In the genomic region with DNA sequence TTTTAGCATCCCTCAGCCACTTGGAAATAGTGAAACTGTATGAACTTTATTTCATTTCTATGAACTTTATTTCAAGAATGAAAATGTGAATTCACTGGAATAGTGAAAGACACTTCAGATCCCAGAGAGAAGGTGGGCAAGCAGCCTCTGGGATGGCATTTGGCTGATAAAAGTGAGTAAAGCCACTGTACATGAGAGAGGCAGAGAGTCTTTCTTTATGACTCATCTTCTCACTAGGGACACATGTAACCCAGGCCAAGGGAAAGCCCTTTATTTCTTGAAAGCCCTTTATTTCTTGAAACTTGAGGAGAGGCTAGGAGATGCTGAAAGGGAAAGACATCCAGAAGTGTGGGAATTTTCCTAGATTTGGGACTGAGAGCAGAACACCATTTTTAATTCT, we compare ENCODE assay signal across 16 cellular contexts.
A peak's percentile ranks its signal among the peaks of the same experiment; 100 is the strongest.
DNase-seq lines count a peak whose midpoint lies in the region; ATAC-seq and TF ChIP-seq lines count a peak whose summit lies in the region.
"Had no signal": no experiment of that assay in that cellular context is flagged by ENCODE, and none has a peak within 500 bp of the region (broad histone marks: within the 10 kb centered on the region; RNA-seq: fewer than 3 reads in every experiment).

No MANE protein-coding gene starts in this region.

- H3K27me3 ChIP-seq in mammary epithelial cell (ENCODE audit: insufficient read depth, low read length), result no peaks in the 10 kb centered on the region
- H3K27me3 ChIP-seq: esophagus squamous epithelium had no signal

- H3K9me3 Mint-ChIP-seq in activated T-cell treated with anti-CD3 and anti-CD28 coated beads, Interleukin-2, amount 50 U/mL, for 24 hours, result peaks cover 20% of the 10 kb centered on the region

- no peaks in the 10 kb centered on the region for H3K36me3 ChIP-seq in mammary epithelial cell (ENCODE audit: insufficient read depth, low read length)
- H3K36me3 ChIP-seq: esophagus squamous epithelium, prostate gland, WERI-Rb-1 had no signal

- no peak overlapping the region for H3K4me3 ChIP-seq in mammary epithelial cell (replicated peaks in 1 of 3; ENCODE audit: insufficient read depth in 1 of 3, low read depth in 2 of 3, low read length in 3 of 3)
- H3K4me3 ChIP-seq: esophagus squamous epithelium, prostate gland had no signal

- intact Hi-C loops in mammary epithelial cell (cut with micrococcal nuclease), result no loop called here

- H3K4me2 ChIP-seq in mammary epithelial cell (ENCODE audit: insufficient read depth, low read depth, low read length), result no peak overlapping the region
- H3K4me2 ChIP-seq: KMS-11 had no signal

- H3K9me3 ChIP-seq in mammary epithelial cell (replicated peaks; ENCODE audit: insufficient read depth, low read length), result peaks cover 13% of the 10 kb centered on the region
- H3K9me3 ChIP-seq: prostate gland had no signal

- H2AFZ ChIP-seq in mammary epithelial cell (ENCODE audit: low read depth, low read length), result no peak overlapping the region

- no TSS peak for BruUV-seq in mammary epithelial cell (replicated peaks; lab: Mats Ljungman, UMichigan)

- no peaks in the 10 kb centered on the region for H4K20me1 ChIP-seq in mammary epithelial cell (ENCODE audit: insufficient read depth, low read length)

- H3K79me2 ChIP-seq in mammary epithelial cell (ENCODE audit: insufficient read depth, low read length), result no peaks in the 10 kb centered on the region

- H3K27ac Mint-ChIP-seq in activated T-cell treated with anti-CD3 and anti-CD28 coated beads, Interleukin-2, amount 50 U/mL, for 24 hours, result no peak overlapping the region
- H3K27ac Mint-ChIP-seq: activated naive CD8-positive, alpha-beta T cell treated with anti-CD3 and anti-CD28 coated beads, Interleukin-2, amount 10 ng/mL, durations not matched to agents 7 days and 5 days had no signal

- H3K4me1 Mint-ChIP-seq in activated T-cell treated with anti-CD3 and anti-CD28 coated beads, Interleukin-2, amount 50 U/mL, for 24 hours (ENCODE audit: low read depth), result no peaks in the 10 kb centered on the region
- H3K4me1 Mint-ChIP-seq: activated naive CD8-positive, alpha-beta T cell treated with anti-CD3 and anti-CD28 coated beads, Interleukin-2, amount 10 ng/mL, durations not matched to agents 7 days and 5 days had no signal

- no peak overlapping the region for H3K4me3 Mint-ChIP-seq in activated T-cell treated with anti-CD3 and anti-CD28 coated beads, Interleukin-2, amount 50 U/mL, for 24 hours
- H3K4me3 Mint-ChIP-seq: activated naive CD8-positive, alpha-beta T cell treated with anti-CD3 and anti-CD28 coated beads, Interleukin-2, amount 10 ng/mL, durations not matched to agents 7 days and 5 days had no signal

- dilution Hi-C loops in mammary epithelial cell (cut with HindIII; ENCODE audit: low sequenced_read_pairs), result no loop called here

- DNase-seq in EH (ENCODE audit: low read depth) (peak; percentile 58), mammary epithelial cell (peak; percentile 10), iPS-NIHi7 (ENCODE audit: extremely low spot score) (no peak), omental fat pad (ENCODE audit: low spot score) (no peak)
- no peak for DNase-seq in activated T-cell treated with anti-CD3 and anti-CD28 coated beads, Interleukin-2, amount 50 U/mL, for 24 hours
- DNase-seq: activated naive CD8-positive, alpha-beta T cell treated with anti-CD3 and anti-CD28 coated beads, Interleukin-2, amount 10 ng/mL, durations not matched to agents 7 days and 5 days; esophagus squamous epithelium; NCI-H2107; NK-92 treated with Interleukin-12 subunit alpha and Interleukin-12 subunit beta, amount 100 ng/mL, for 24 hours; SIG-M5; WERI-Rb-1 had no signal

- H3K4me1 ChIP-seq in mammary epithelial cell (ENCODE audit: insufficient read depth, low read length), result no peaks in the 10 kb centered on the region
- H3K4me1 ChIP-seq: esophagus squamous epithelium, prostate gland had no signal

- H3K27me3 Mint-ChIP-seq in activated T-cell treated with anti-CD3 and anti-CD28 coated beads, Interleukin-2, amount 50 U/mL, for 24 hours, result peaks cover 3% of the 10 kb centered on the region
- H3K27me3 Mint-ChIP-seq: activated naive CD8-positive, alpha-beta T cell treated with anti-CD3 and anti-CD28 coated beads, Interleukin-2, amount 10 ng/mL, durations not matched to agents 7 days and 5 days had no signal

- CTCF ChIA-PET in mammary epithelial cell (lab: Charles Lee; ENCODE audit: low non-redundant PET), result no interaction called here

- peak; percentile 64 for ATAC-seq in GM21619 (IDR thresholded peaks at IDR 0.05; ENCODE audit: unreplicated experiment)
- peak; percentile 85 for ATAC-seq in HG03378 (IDR thresholded peaks at IDR 0.05; ENCODE audit: unreplicated experiment)
- ATAC-seq in activated CD4-positive, CD25-positive, alpha-beta regulatory T cell treated with anti-CD3 and anti-CD28 coated beads, Interleukin-2, amount 50 U/mL, for 24 hours, result no peak
- ATAC-seq in omental fat pad (ENCODE audit: low FRiP score), result no peak

- H3K9ac ChIP-seq in mammary epithelial cell (ENCODE audit: insufficient read depth, low read length), result no peak overlapping the region
- H3K9ac ChIP-seq: KMS-11 had no signal

- H3K27ac ChIP-seq in mammary epithelial cell (ENCODE audit: insufficient read depth, low read depth, low read length), result no peak overlapping the region
- H3K27ac ChIP-seq: esophagus squamous epithelium, KMS-11, prostate gland, WERI-Rb-1 had no signal

- H3K36me3 Mint-ChIP-seq in activated T-cell treated with anti-CD3 and anti-CD28 coated beads, Interleukin-2, amount 50 U/mL, for 24 hours (ENCODE audit: low read depth), result no peaks in the 10 kb centered on the region
- H3K36me3 Mint-ChIP-seq: activated naive CD8-positive, alpha-beta T cell treated with anti-CD3 and anti-CD28 coated beads, Interleukin-2, amount 10 ng/mL, durations not matched to agents 7 days and 5 days had no signal

- in situ Hi-C loops in mammary epithelial cell (cut with MboI; ENCODE audit: low sequenced_read_pairs in 2 of 2), result no loop called here

- no peak for TF ChIP-seq CTCF in mammary epithelial cell (conservative IDR thresholded peaks at IDR 0.05 in 1 of 2, IDR thresholded peaks at IDR 0.05 in 1 of 2; ENCODE audit: extremely low read depth in 1 of 2, insufficient read depth in 1 of 2, low read depth in 1 of 2, low read length in 2 of 2)
- TF ChIP-seq CTCF in omental fat pad (IDR thresholded peaks at IDR 0.05), result no peak

Comparison
In these comparisons a context has a peak if more than half of its experiments do, and no peak if none do; other contexts are left out.
1. DNase-seq: peak in EH (single experiment) and mammary epithelial cell (single experiment); none in iPS-NIHi7 (single experiment), omental fat pad (single experiment) and activated T-cell treated with anti-CD3 and anti-CD28 coated beads, Interleukin-2, amount 50 U/mL, for 24 hours (single experiment).
2. ATAC-seq: peak in GM21619 (single experiment) and HG03378 (single experiment); none in activated CD4-positive, CD25-positive, alpha-beta regulatory T cell treated with anti-CD3 and anti-CD28 coated beads, Interleukin-2, amount 50 U/mL, for 24 hours (0 of 2) and omental fat pad (single experiment).